ENCODE assay signal across 1 cellular context in the genomic region with DNA sequence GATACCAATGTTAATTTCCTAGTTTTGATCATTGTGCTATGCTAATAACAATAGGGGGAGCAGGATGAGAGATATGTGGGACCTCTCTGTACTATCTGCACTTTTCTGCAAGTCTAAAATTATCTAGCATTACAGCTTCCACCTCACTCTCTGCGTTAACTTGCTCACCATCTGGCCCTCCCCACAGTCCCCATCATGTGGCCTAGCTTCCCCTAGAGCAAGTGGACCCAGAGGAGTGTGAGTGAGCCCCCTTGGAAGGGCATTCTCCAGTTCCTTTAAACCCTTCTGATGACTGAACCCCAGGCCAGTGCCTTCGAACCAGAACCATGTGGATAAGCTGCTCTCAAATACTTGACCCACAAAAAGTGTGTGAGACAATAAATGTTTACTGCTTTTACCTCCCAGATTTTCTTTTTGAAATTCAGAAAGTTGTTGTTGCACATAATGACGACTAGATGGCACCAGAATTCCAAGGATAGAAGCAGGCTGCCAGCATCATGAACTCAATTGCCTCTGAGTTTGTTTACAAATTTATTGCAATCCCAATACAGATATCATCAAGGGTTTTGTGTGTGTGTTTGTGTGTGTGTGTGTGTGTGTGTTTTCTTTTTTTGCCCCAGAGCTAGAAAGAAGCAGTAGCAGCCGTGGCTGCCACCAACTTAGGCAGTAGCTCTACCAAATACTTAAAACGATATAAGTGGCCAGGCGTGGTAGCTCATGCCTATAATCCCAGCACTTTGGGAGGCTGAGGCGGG.
TF ChIP-seq lines count a peak whose summit lies in the region.

No MANE protein-coding gene starts in this region.

TF ChIP-seq in WTC11, 78 proteins besides CTCF, POLR2A, EP300 and RAD21 (continued from another document):
- TF ChIP-seq, protein P1, sequence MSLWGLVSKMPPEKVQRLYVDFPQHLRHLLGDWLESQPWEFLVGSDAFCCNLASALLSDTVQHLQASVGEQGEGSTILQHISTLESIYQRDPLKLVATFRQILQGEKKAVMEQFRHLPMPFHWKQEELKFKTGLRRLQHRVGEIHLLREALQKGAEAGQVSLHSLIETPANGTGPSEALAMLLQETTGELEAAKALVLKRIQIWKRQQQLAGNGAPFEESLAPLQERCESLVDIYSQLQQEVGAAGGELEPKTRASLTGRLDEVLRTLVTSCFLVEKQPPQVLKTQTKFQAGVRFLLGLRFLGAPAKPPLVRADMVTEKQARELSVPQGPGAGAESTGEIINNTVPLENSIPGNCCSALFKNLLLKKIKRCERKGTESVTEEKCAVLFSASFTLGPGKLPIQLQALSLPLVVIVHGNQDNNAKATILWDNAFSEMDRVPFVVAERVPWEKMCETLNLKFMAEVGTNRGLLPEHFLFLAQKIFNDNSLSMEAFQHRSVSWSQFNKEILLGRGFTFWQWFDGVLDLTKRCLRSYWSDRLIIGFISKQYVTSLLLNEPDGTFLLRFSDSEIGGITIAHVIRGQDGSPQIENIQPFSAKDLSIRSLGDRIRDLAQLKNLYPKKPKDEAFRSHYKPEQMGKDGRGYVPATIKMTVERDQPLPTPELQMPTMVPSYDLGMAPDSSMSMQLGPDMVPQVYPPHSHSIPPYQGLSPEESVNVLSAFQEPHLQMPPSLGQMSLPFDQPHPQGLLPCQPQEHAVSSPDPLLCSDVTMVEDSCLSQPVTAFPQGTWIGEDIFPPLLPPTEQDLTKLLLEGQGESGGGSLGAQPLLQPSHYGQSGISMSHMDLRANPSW (CRISPR knock-in tag; conservative IDR thresholded peaks at IDR 0.05; ENCODE audit: low read depth): no peak
- TF ChIP-seq ZNF219 (CRISPR knock-in tag; IDR thresholded peaks at IDR 0.05; ENCODE audit: borderline replicate concordance) (no peak), NR3C1 (CRISPR knock-in tag; conservative IDR thresholded peaks at IDR 0.05; ENCODE audit: low read depth) (no peak), ZNF263 (CRISPR knock-in tag; IDR thresholded peaks at IDR 0.05; ENCODE audit: low read depth) (no peak), MXD4 (CRISPR knock-in tag; IDR thresholded peaks at IDR 0.05; ENCODE audit: borderline replicate concordance) (no peak), FOXK1 (CRISPR knock-in tag; IDR thresholded peaks at IDR 0.05) (no peak)
- TF ChIP-seq, protein P2, sequence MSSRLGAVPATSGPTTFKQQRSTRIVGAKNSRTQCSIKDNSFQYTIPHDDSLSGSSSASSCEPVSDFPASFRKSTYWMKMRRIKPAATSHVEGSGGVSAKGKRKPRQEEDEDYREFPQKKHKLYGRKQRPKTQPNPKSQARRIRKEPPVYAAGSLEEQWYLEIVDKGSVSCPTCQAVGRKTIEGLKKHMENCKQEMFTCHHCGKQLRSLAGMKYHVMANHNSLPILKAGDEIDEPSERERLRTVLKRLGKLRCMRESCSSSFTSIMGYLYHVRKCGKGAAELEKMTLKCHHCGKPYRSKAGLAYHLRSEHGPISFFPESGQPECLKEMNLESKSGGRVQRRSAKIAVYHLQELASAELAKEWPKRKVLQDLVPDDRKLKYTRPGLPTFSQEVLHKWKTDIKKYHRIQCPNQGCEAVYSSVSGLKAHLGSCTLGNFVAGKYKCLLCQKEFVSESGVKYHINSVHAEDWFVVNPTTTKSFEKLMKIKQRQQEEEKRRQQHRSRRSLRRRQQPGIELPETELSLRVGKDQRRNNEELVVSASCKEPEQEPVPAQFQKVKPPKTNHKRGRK (CRISPR knock-in tag; IDR thresholded peaks at IDR 0.05; ENCODE audit: borderline replicate concordance): no peak
